ENCODE assay signal across 9 cellular contexts in genomic region chr6:158852312-158853071, GRCh38. TPM values are rescaled to one million over a fixed set of nuclear protein-coding genes. Genes with fewer than 3 reads are reported as not detected.
DNase-seq lines count a peak whose midpoint lies in the region; ATAC-seq, FAIRE-seq and TF ChIP-seq lines count a peak whose summit lies in the region.
"Had no signal": no experiment of that assay in that cellular context is flagged by ENCODE, and none has a peak within 500 bp of the region (broad histone marks: within the 10 kb centered on the region; RNA-seq: fewer than 3 reads in every experiment).

No MANE protein-coding gene starts in this region.

- peak overlapping the region; percentile 15 for H3K23ac ChIP-seq in H1 (ENCODE audit: insufficient read length)
- peak overlapping the region; percentile 67 for H3K23ac ChIP-seq in trophoblast cell (ENCODE audit: low read length)

- peak overlapping the region; percentile 35 for H3K14ac ChIP-seq in H1 (ENCODE audit: insufficient read length)
- H3K14ac ChIP-seq in trophoblast cell (ENCODE audit: low read length) = peak overlapping the region; percentile 54

- H4K8ac ChIP-seq in H1 (ENCODE audit: extremely low read depth, insufficient read depth, low read length) = peak overlapping the region; percentile 93
- peak overlapping the region; percentile 5 for H4K8ac ChIP-seq in trophoblast cell (ENCODE audit: low read depth, low read length)

- H3K9me3 ChIP-seq in KOPT-K1 (ENCODE audit: insufficient read depth, low read length, poor library complexity, severe bottlenecking) (no peaks in the 10 kb centered on the region), H1 (ENCODE audit: insufficient read depth in 2 of 2, low read depth in 1 of 2, low read length in 1 of 2) (no peaks in the 10 kb centered on the region), trophoblast cell (ENCODE audit: insufficient read depth, low read depth, low read length) (no peaks in the 10 kb centered on the region)

- POLR2A ChIA-PET in H1 (lab: Charles Lee; ENCODE audit: partially characterized antibody) = interaction anchor here (1.1 to 7.1 kb wide), 6 partner anchors 13 to 47 kb away, joined by 3 to 93 read pairs (median 3); partner anchors contain the start of gene EZR

- H2BK120ac ChIP-seq in H1 (replicated peaks; ENCODE audit: low read depth, low read length) (peak overlapping the region; percentile 100), trophoblast cell (ENCODE audit: insufficient read depth, low read length, poor library complexity) (peak overlapping the region; percentile 92)

- WGBS in H1 (ENCODE audit: extremely low coverage in 1 of 2, insufficient coverage in 1 of 2, insufficient read length in 1 of 2, insufficient replicate concordance in 2 of 2, low coverage in 1 of 2, low lambda C conversion rate in 2 of 2, missing lambda C conversion rate in 1 of 2), 2 experiments = 81% methylated on average over 11 of the region's 11 CpGs; no CpG with 5 or more reads in 1 of the 2 experiments
- no CpG with 5 or more reads among the region's 11 CpGs for WGBS in trophoblast cell (ENCODE audit: extremely low coverage, insufficient coverage, insufficient read length)

- FAIRE-seq in H1 (lab: Jason Lieb, UNC) = no peak
- FAIRE-seq in GM12891 (lab: Jason Lieb, UNC) = no peak
- FAIRE-seq: endometrium had no signal

- H3K27me3 ChIP-seq in H1 (replicated peaks in 1 of 4; ENCODE audit: control insufficient read depth in 3 of 4, extremely low read depth in 1 of 4, insufficient read depth in 3 of 4, low read length in 3 of 4) = no peaks in the 10 kb centered on the region
- H3K27me3 ChIP-seq in trophoblast cell (ENCODE audit: insufficient read depth, low read length) = no peaks in the 10 kb centered on the region

- H4K91ac ChIP-seq in H1 (replicated peaks; ENCODE audit: insufficient read length, low read length) (peak overlapping the region; percentile 100), trophoblast cell (ENCODE audit: low read depth, low read length) (peak overlapping the region; percentile 76)

- peak overlapping the region; percentile 100 for H2AK5ac ChIP-seq in H1 (ENCODE audit: low read depth, low read length)
- peak overlapping the region; percentile 40 for H2AK5ac ChIP-seq in trophoblast cell (ENCODE audit: low read length)

- H3K79me1 ChIP-seq in H1 (ENCODE audit: low read depth, low read length) (no peaks in the 10 kb centered on the region), trophoblast cell (ENCODE audit: low read length) (peaks cover 36% of the 10 kb centered on the region)

- no peaks in the 10 kb centered on the region for H3K79me2 ChIP-seq in H1 (ENCODE audit: control insufficient read depth in 1 of 2, insufficient read depth in 2 of 2, low read length in 2 of 2)
- peaks cover 10% of the 10 kb centered on the region for H3K79me2 ChIP-seq in trophoblast cell (ENCODE audit: control insufficient read depth, insufficient read depth, low read length, poor library complexity)

- H3K4me2 ChIP-seq in H1 (ENCODE audit: insufficient read depth in 1 of 2, low read depth in 2 of 2, low read length in 2 of 2) (peak overlapping the region; percentile 81 to 99), trophoblast cell (ENCODE audit: low read length) (peak overlapping the region; percentile 46)

- ATAC-seq in GM19328 (IDR thresholded peaks at IDR 0.05; ENCODE audit: unreplicated experiment) (no peak), GM18909 (IDR thresholded peaks at IDR 0.05; ENCODE audit: poor library complexity, unreplicated experiment) (no peak)

- H3K27ac ChIP-seq in KOPT-K1 (ENCODE audit: low read depth, low read length, poor library complexity, severe bottlenecking) (peak overlapping the region; percentile 74), H1 (ENCODE audit: low read depth, low read length) (peak overlapping the region; percentile 96), trophoblast cell (ENCODE audit: low read depth, low read length) (peak overlapping the region; percentile 97)

- peaks cover 12 to 29% (median 25%) of the 10 kb centered on the region in 4 experiments for H3K4me1 ChIP-seq in H1 (replicated peaks in 1 of 4; ENCODE audit: control insufficient read depth in 3 of 4, insufficient read depth in 4 of 4, low read length in 3 of 4)
- peaks cover 31 to 39% of the 10 kb centered on the region in 2 experiments for H3K4me1 ChIP-seq in trophoblast cell (ENCODE audit: control insufficient read depth in 1 of 2, insufficient read depth in 2 of 2, low read length in 2 of 2)

- TF ChIP-seq RAD21 in H1 (IDR thresholded peaks at IDR 0.05 in 1 of 2, conservative IDR thresholded peaks at IDR 0.05 in 1 of 2; ENCODE audit: low read depth in 2 of 2, low read length in 2 of 2) = no peak

- peaks cover 5% of the 10 kb centered on the region for H3K23me2 ChIP-seq in H1 (ENCODE audit: low read depth, low read length)

- H2BK12ac ChIP-seq in H1 (ENCODE audit: low read depth, low read length) = peak overlapping the region; percentile 100
- peak overlapping the region; percentile 58 for H2BK12ac ChIP-seq in trophoblast cell (ENCODE audit: low read length)

- peaks cover 0 to 4% of the 10 kb centered on the region in 2 experiments for H4K20me1 ChIP-seq in H1 (replicated peaks in 1 of 2; ENCODE audit: control insufficient read depth in 1 of 2, insufficient read depth in 2 of 2, low read length in 2 of 2)

- peak in 1 of 2 experiments; percentile 31; a peak in 2 of 3 replicates for TF ChIP-seq POLR2A in H1 (IDR thresholded peaks at IDR 0.05; ENCODE audit: control extremely low read depth in 1 of 2, low read depth in 2 of 2, low read length in 2 of 2)
- TF ChIP-seq POLR2A in GM12891 (IDR thresholded peaks at IDR 0.05; ENCODE audit: low read depth, low read length) = no peak

- no peak for TF ChIP-seq CTCF in H1 (IDR thresholded peaks at IDR 0.05; ENCODE audit: control extremely low read depth in 1 of 3, insufficient read depth in 1 of 3, low read depth in 1 of 3, low read length in 3 of 3)

- H3K56ac ChIP-seq in H1 (replicated peaks; ENCODE audit: insufficient read length, low read depth, low read length) = peak overlapping the region; percentile 93

- no peak overlapping the region for H2AFZ ChIP-seq in H1 (ENCODE audit: low read length)
- peak overlapping the region; percentile 48 for H2AFZ ChIP-seq in trophoblast cell (ENCODE audit: insufficient read depth, low read length, poor library complexity)

- CTCF ChIA-PET in H1 (lab: Charles Lee; ENCODE audit: partially characterized antibody) = interaction anchor here (1.2 to 1.9 kb wide), 4 partner anchors 26 to 60 kb away, joined by 3 to 4 read pairs (median 4); no protein-coding TSS in a partner anchor

- no peak for TF ChIP-seq EP300 in H1 (IDR thresholded peaks at IDR 0.05; ENCODE audit: borderline replicate concordance in 1 of 2, low read depth in 2 of 2, low read length in 2 of 2)

- H3K4me3 ChIP-seq in H1 (ENCODE audit: extremely low read depth in 1 of 4, insufficient read depth in 2 of 4, low read depth in 3 of 4, low read length in 4 of 4) (peak overlapping the region in 3 of 4 experiments; percentile 23 to 46 (median 32); a peak in 5 of 8 replicates), trophoblast cell (ENCODE audit: low read depth, low read length) (no peak overlapping the region)

- H2BK5ac ChIP-seq in H1 (ENCODE audit: low read depth, low read length) = peak overlapping the region; percentile 100
- peak overlapping the region; percentile 66 for H2BK5ac ChIP-seq in trophoblast cell (ENCODE audit: low read depth, low read length, poor library complexity)

- no peaks in the 10 kb centered on the region for H3K36me3 ChIP-seq in KOPT-K1 (ENCODE audit: insufficient read depth, low read length)
- no peaks in the 10 kb centered on the region for H3K36me3 ChIP-seq in H1 (ENCODE audit: control insufficient read depth in 2 of 4, insufficient read depth in 4 of 4, low read length in 3 of 4)
- no peaks in the 10 kb centered on the region for H3K36me3 ChIP-seq in trophoblast cell (ENCODE audit: control insufficient read depth in 1 of 2, insufficient read depth in 2 of 2, low read length in 2 of 2)

- H2BK15ac ChIP-seq in H1 (ENCODE audit: low read length) = peak overlapping the region; percentile 100; the same call in 1 of the 2 replicates

- DNase-seq in Daoy (ENCODE audit: low read depth) (peak; percentile 40), H1 (ENCODE audit: low read depth in 1 of 2, low spot score in 2 of 2) (no peak), trophoblast cell (no peak), GM12891 (ENCODE audit: insufficient read length, low spot score) (no peak)
- DNase-seq in stimulated activated CD4-positive, alpha-beta T cell treated with anti-CD3 and anti-CD28 coated beads, Interleukin-12 subunit alpha, Interleukin-12 subunit beta, amount 100 ng/mL, for 4 hours = no peak

- H3K4ac ChIP-seq in H1 (replicated peaks; ENCODE audit: insufficient read length, low read depth, low read length) (peak overlapping the region; percentile 100), trophoblast cell (ENCODE audit: low read depth, low read length) (peak overlapping the region; percentile 7)

- peak overlapping the region; percentile 97 for H4K5ac ChIP-seq in H1 (ENCODE audit: insufficient read length, low read depth, low read length)

- H3K18ac ChIP-seq in H1 (ENCODE audit: extremely low read depth, low read length) (peak overlapping the region; percentile 100), trophoblast cell (ENCODE audit: low read length) (peak overlapping the region; percentile 35)

- peak overlapping the region; percentile 97 for H2BK20ac ChIP-seq in H1 (ENCODE audit: low read length)

- no peak overlapping the region for H4K12ac ChIP-seq in trophoblast cell (ENCODE audit: low read depth, low read length)

- H3K9ac ChIP-seq in H1 (replicated peaks in 1 of 4; ENCODE audit: extremely low read depth in 1 of 4, low read depth in 3 of 4, low read length in 3 of 4) = peak overlapping the region in 3 of 4 experiments; percentile 60 to 82 (median 64); a peak in 6 of 7 replicates
- H3K9ac ChIP-seq in trophoblast cell (ENCODE audit: low read length) = no peak overlapping the region

TF ChIP-seq in H1, 55 proteins besides CTCF, POLR2A, EP300 and RAD21 (continues in another document):
- TF ChIP-seq JUN (IDR thresholded peaks at IDR 0.05; ENCODE audit: low read depth, low read length) = no peak

TF ChIP-seq in GM12891, 5 proteins besides CTCF, POLR2A, EP300 and RAD21:
- TF ChIP-seq POU2F2 (IDR thresholded peaks at IDR 0.05; ENCODE audit: low read depth, low read length) (no peak), PAX5 (IDR thresholded peaks at IDR 0.05; ENCODE audit: insufficient read depth, low read length, severe bottlenecking) (no peak)

RNA-seq across cellular contexts. Expression of gene EZR, which starts 33.3 kb away (rescaled TPM):
- total RNA-seq in Daoy (2014; rRNA removed; shearing (Covaris generic)) = 314 and 325 TPM in 2 replicates
- 286 and 287 TPM in 2 replicates for total RNA-seq in H1 (2021; fragmentation: NEBNext Ultra II Directional; extraction: Animal tissue kit (Norgen Biotek cat#: 25700))
- 122 and 138 TPM in 2 replicates for polyA plus RNA-seq in H1 (2011; rRNA removed)
- polyA plus RNA-seq in H1 (2011; cell fraction: cytosol; rRNA removed) = 180 TPM
- polyA plus RNA-seq in H1 (2011; cell fraction: nucleus; rRNA removed) = 214 TPM
- 182 to 212 TPM (median 197 TPM) in 4 replicates for polyA plus RNA-seq in H1 (2012, experiment 1 of 2)
- polyA plus RNA-seq in H1 (2012, experiment 2 of 2) = 94.1 TPM
- 180 TPM for polyA plus RNA-seq in H1 (2013, experiment 1 of 2)
- 182 TPM for polyA plus RNA-seq in H1 (2013, experiment 2 of 2)
- 153 and 157 TPM in 2 replicates for polyA minus RNA-seq in H1 (2011; rRNA and poly(A)+ RNA removed)
- polyA minus RNA-seq in H1 (2011; cell fraction: cytosol; rRNA and poly(A)+ RNA removed) = 91.7 TPM
- 77.4 TPM for polyA minus RNA-seq in H1 (2011; cell fraction: nucleus; rRNA and poly(A)+ RNA removed)
- polyA plus RNA-seq in trophoblast cell (2013) = 490 and 492 TPM in 2 replicates
- 166 TPM for polyA plus RNA-seq in GM12891 (2012; ENCODE audit: low read depth, missing spikeins)
